Comparison of ENCODE assay signal across 22 cellular contexts in genomic region chr1:61967750-61968149, GRCh38.
DNase-seq lines count a peak whose midpoint lies in the region; ATAC-seq and TF ChIP-seq lines count a peak whose summit lies in the region.
"Had no signal": no experiment of that assay in that cellular context is flagged by ENCODE, and none has a peak within 500 bp of the region (broad histone marks: within the 10 kb centered on the region; RNA-seq: fewer than 3 reads in every experiment).

No MANE protein-coding gene starts in this region.

- no peak overlapping the region for H2AK5ac ChIP-seq in trophoblast cell (ENCODE audit: low read length)

- peaks cover 9% of the 10 kb centered on the region for H3K79me1 ChIP-seq in trophoblast cell (ENCODE audit: low read length)

- no peak overlapping the region for H3K4me3 ChIP-seq in GM23248
- H3K4me3 ChIP-seq in iPS-20b (ENCODE audit: low read length) = no peak overlapping the region
- H3K4me3 ChIP-seq in trophoblast cell (ENCODE audit: low read depth, low read length) = no peak overlapping the region
- H3K4me3 ChIP-seq: GM12878, mucosa of descending colon, neural progenitor cell, skin epidermis, vagina had no signal

- H3K36me3 ChIP-seq in GM23248 (ENCODE audit: low read depth) = no peaks in the 10 kb centered on the region
- H3K36me3 ChIP-seq in iPS-20b (ENCODE audit: insufficient read depth, low read depth, low read length) = no peaks in the 10 kb centered on the region
- H3K36me3 ChIP-seq in trophoblast cell (ENCODE audit: control insufficient read depth in 1 of 2, insufficient read depth in 2 of 2, low read length in 2 of 2) = no peaks in the 10 kb centered on the region
- H3K36me3 ChIP-seq: neural progenitor cell, vagina had no signal

- H3K23ac ChIP-seq in trophoblast cell (ENCODE audit: low read length) = no peak overlapping the region

- H2AFZ ChIP-seq in GM23248 (no peak overlapping the region), trophoblast cell (ENCODE audit: insufficient read depth, low read length, poor library complexity) (no peak overlapping the region)
- H2AFZ ChIP-seq: neural progenitor cell had no signal

- no peak overlapping the region for H3K18ac ChIP-seq in trophoblast cell (ENCODE audit: low read length)

- H3K14ac ChIP-seq in trophoblast cell (ENCODE audit: low read length) = no peak overlapping the region

- H2BK12ac ChIP-seq in trophoblast cell (ENCODE audit: low read length) = no peak overlapping the region

- DNase-seq in GM23248 (peak; percentile 10), trophoblast cell (peak; percentile 63 to 90), iPS-NIHi7 (ENCODE audit: extremely low spot score) (no peak)
- DNase-seq: activated CD4-positive, alpha-beta T cell treated with anti-CD3 and anti-CD28 coated beads, Interleukin-2, amount 10 ng/mL, durations not matched to agents 24 days and 14 days; activated CD8-positive, alpha-beta memory T cell treated with anti-CD3 and anti-CD28 coated beads, Interleukin-2, amount 10 ng/mL, durations not matched to agents 7 days and 5 days; CD4-positive, CD25-positive, alpha-beta regulatory T cell; effector CD8-positive, alpha-beta T cell; mucosa of descending colon; NCI-H1105; NCI-H2081 treated with DMSO at 0.1 percent for 48 hours; NCI-H446 treated with DMSO at 0.1 percent for 48 hours; stimulated activated CD4-positive, alpha-beta T cell treated with anti-CD3 and anti-CD28 coated beads, Interleukin-2, amount 100 ng/mL, for 24 hours had no signal

- no peak overlapping the region for H3K4ac ChIP-seq in trophoblast cell (ENCODE audit: low read depth, low read length)

- H4K91ac ChIP-seq in trophoblast cell (ENCODE audit: low read depth, low read length) = no peak overlapping the region

- H3K9ac ChIP-seq in GM23248 (no peak overlapping the region), iPS-20b (ENCODE audit: low read depth, low read length) (peak overlapping the region; percentile 22; the same call in 1 of the 2 replicates), trophoblast cell (ENCODE audit: low read length) (no peak overlapping the region)
- H3K9ac ChIP-seq: neural progenitor cell had no signal

- H3K79me2 ChIP-seq in GM23248 (ENCODE audit: insufficient read depth) (no peaks in the 10 kb centered on the region), trophoblast cell (ENCODE audit: control insufficient read depth, insufficient read depth, low read length, poor library complexity) (no peaks in the 10 kb centered on the region)

- no peak overlapping the region for H2BK5ac ChIP-seq in trophoblast cell (ENCODE audit: low read depth, low read length, poor library complexity)

- H3K4me1 ChIP-seq in GM23248 (ENCODE audit: insufficient read depth) (no peaks in the 10 kb centered on the region), iPS-20b (ENCODE audit: insufficient read depth, low read length) (peaks cover 4% of the 10 kb centered on the region; the same call in 1 of the 2 replicates), trophoblast cell (ENCODE audit: control insufficient read depth in 1 of 2, insufficient read depth in 2 of 2, low read length in 2 of 2) (no peaks in the 10 kb centered on the region)
- H3K4me1 ChIP-seq: vagina had no signal

- H3K4me2 ChIP-seq in GM23248 (ENCODE audit: unreplicated experiment) (peak overlapping the region; percentile 1), trophoblast cell (ENCODE audit: low read length) (peak overlapping the region; percentile 30)
- H3K4me2 ChIP-seq: neural progenitor cell had no signal

- H4K12ac ChIP-seq in trophoblast cell (ENCODE audit: low read depth, low read length) = no peak overlapping the region

- 23 to 31% methylated on average over 3 of the region's 3 CpGs for WGBS in GM23248 (ENCODE audit: low coverage in 1 of 2, low lambda C conversion rate in 2 of 2, missing lambda C conversion rate in 2 of 2), 2 experiments
- WGBS in trophoblast cell (ENCODE audit: extremely low coverage, insufficient coverage, insufficient read length) = no CpG with 5 or more reads among the region's 3 CpGs

- H4K20me1 ChIP-seq in GM23248 (ENCODE audit: insufficient read depth) = no peaks in the 10 kb centered on the region

- ATAC-seq in SK-N-SH treated with all-trans-retinoic acid at 6 μM for 48 hours = peak; percentile 68
- no peak for ATAC-seq in HG03565 (IDR thresholded peaks at IDR 0.05; ENCODE audit: unreplicated experiment)
- no peak for ATAC-seq in HG02642 (IDR thresholded peaks at IDR 0.05; ENCODE audit: poor library complexity, unreplicated experiment)
- ATAC-seq: activated CD8-positive, alpha-beta memory T cell treated with anti-CD3 and anti-CD28 coated beads, Interleukin-2, amount 10 ng/mL, durations not matched to agents 7 days and 5 days; GM12878; left lobe of liver; mucosa of descending colon; stimulated activated effector memory CD8-positive, alpha-beta T cell treated with anti-CD3 and anti-CD28 coated beads, Interleukin-12 subunit alpha, Interleukin-12 subunit beta, amount 100 ng/mL, for 72 hours had no signal

- H3K27me3 ChIP-seq in GM23248 (replicated peaks; ENCODE audit: insufficient read depth) = no peaks in the 10 kb centered on the region
- H3K27me3 ChIP-seq in iPS-20b (ENCODE audit: insufficient read depth, low read length) = no peaks in the 10 kb centered on the region
- no peaks in the 10 kb centered on the region for H3K27me3 ChIP-seq in trophoblast cell (ENCODE audit: insufficient read depth, low read length)
- H3K27me3 ChIP-seq: neural progenitor cell, vagina had no signal

- no peak overlapping the region for H4K8ac ChIP-seq in trophoblast cell (ENCODE audit: low read depth, low read length)

- in situ Hi-C loops in GM23248 (cut with MboI) = no loop called here

- H3K9me3 ChIP-seq in GM23248 (ENCODE audit: low read depth) (no peaks in the 10 kb centered on the region), iPS-20b (ENCODE audit: insufficient read depth, low read depth, low read length) (no peaks in the 10 kb centered on the region), trophoblast cell (ENCODE audit: insufficient read depth, low read depth, low read length) (no peaks in the 10 kb centered on the region)
- H3K9me3 ChIP-seq: mucosa of descending colon, vagina had no signal

- H3F3A ChIP-seq in GM23248 (ENCODE audit: insufficient read depth) = no peaks in the 10 kb centered on the region

- no peak overlapping the region for H2BK120ac ChIP-seq in trophoblast cell (ENCODE audit: insufficient read depth, low read length, poor library complexity)

- H3K9me2 ChIP-seq in GM23248 (ENCODE audit: insufficient read depth) = no peaks in the 10 kb centered on the region

- no peak overlapping the region for H3K27ac ChIP-seq in GM23248
- peak overlapping the region; percentile 37 for H3K27ac ChIP-seq in iPS-20b (ENCODE audit: low read length)
- peak overlapping the region; percentile 81 for H3K27ac ChIP-seq in trophoblast cell (ENCODE audit: low read depth, low read length)
- H3K27ac ChIP-seq: neural progenitor cell, skin epidermis, vagina had no signal

TF ChIP-seq in SK-N-SH treated with all-trans-retinoic acid at 6 μM for 48 hours, 23 proteins besides CTCF, POLR2A, EP300 and RAD21:
- TF ChIP-seq CREB5 (CRISPR knock-in tag; IDR thresholded peaks at IDR 0.05; ENCODE audit: low read depth) (0 out of 2 replicates have a peak, but pooled peaks have one; percentile 21), TCF4 (CRISPR knock-in tag; IDR thresholded peaks at IDR 0.05; ENCODE audit: borderline replicate concordance) (0 out of 2 replicates have a peak, but pooled peaks have one; percentile 20), ISL1 (CRISPR knock-in tag; IDR thresholded peaks at IDR 0.05) (peak; percentile 68), ZNF565 (CRISPR knock-in tag; conservative IDR thresholded peaks at IDR 0.05; ENCODE audit: low read depth) (no peak)
